Comparison of ENCODE assay signal across 8 cellular contexts in genomic region chr2:215950009-215950408, GRCh38.
DNase-seq lines count a peak whose midpoint lies in the region; ATAC-seq and TF ChIP-seq lines count a peak whose summit lies in the region.

No MANE protein-coding gene starts in this region.

- H3K4me3 ChIP-seq in foreskin fibroblast (ENCODE audit: low read depth in 1 of 2, low read length in 2 of 2): no peak overlapping the region

- peak; percentile 50 for TF ChIP-seq CTCF in foreskin fibroblast (IDR thresholded peaks at IDR 0.05; ENCODE audit: low read depth, low read length)

- DNase-seq in NOMO-1 (lab: John Stamatoyannopoulos, UW; ENCODE audit: unreplicated experiment in 2 of 2): peak; percentile 16 to 32
- DNase-seq in NOMO-1 treated with dmso at 0.1 percent for 144 hours (lab: John Stamatoyannopoulos, UW; ENCODE audit: unreplicated experiment): no peak
- peak; percentile 25 to 70 for DNase-seq in foreskin fibroblast
- peak; percentile 76 for DNase-seq in superior temporal gyrus (ENCODE audit: extremely low spot score)
- no peak for DNase-seq in activated gamma-delta T cell (lab: John Stamatoyannopoulos, UW)

- peak; percentile 88 for ATAC-seq in GM21367 (IDR thresholded peaks at IDR 0.05; ENCODE audit: unreplicated experiment)
- ATAC-seq in HG03469 (IDR thresholded peaks at IDR 0.05; ENCODE audit: unreplicated experiment): peak; percentile 90
- ATAC-seq in SK-N-SH treated with all-trans-retinoic acid at 6 μM for 48 hours: peak; percentile 85

TF ChIP-seq in SK-N-SH treated with all-trans-retinoic acid at 6 μM for 48 hours, 23 proteins besides CTCF, POLR2A, EP300 and RAD21:
- TF ChIP-seq ARNTL (CRISPR knock-in tag; IDR thresholded peaks at IDR 0.05; ENCODE audit: borderline replicate concordance, low read depth): no peak
- TF ChIP-seq ZNF565 (CRISPR knock-in tag; conservative IDR thresholded peaks at IDR 0.05; ENCODE audit: low read depth): no peak
- TF ChIP-seq ZFP3 (CRISPR knock-in tag; IDR thresholded peaks at IDR 0.05): no peak
- TF ChIP-seq TSHZ2 (CRISPR knock-in tag; IDR thresholded peaks at IDR 0.05): no peak
- TF ChIP-seq GLIS3 (CRISPR knock-in tag; IDR thresholded peaks at IDR 0.05): no peak
- no peak for TF ChIP-seq TCF4 (CRISPR knock-in tag; IDR thresholded peaks at IDR 0.05; ENCODE audit: borderline replicate concordance)

Comparison
In these comparisons a context has a peak if more than half of its experiments do, and no peak if none do; other contexts are left out.
1. DNase-seq: peak in NOMO-1 (2 of 2), foreskin fibroblast (2 of 2) and superior temporal gyrus (single experiment); none in NOMO-1 treated with dmso at 0.1 percent for 144 hours (single experiment) and activated gamma-delta T cell (single experiment).
2. Peak in every context shown above with its lines, with median percentiles within 50 percentile points of each other: ATAC-seq.